Comparison of ENCODE assay signal across 8 cellular contexts in the genomic region with DNA sequence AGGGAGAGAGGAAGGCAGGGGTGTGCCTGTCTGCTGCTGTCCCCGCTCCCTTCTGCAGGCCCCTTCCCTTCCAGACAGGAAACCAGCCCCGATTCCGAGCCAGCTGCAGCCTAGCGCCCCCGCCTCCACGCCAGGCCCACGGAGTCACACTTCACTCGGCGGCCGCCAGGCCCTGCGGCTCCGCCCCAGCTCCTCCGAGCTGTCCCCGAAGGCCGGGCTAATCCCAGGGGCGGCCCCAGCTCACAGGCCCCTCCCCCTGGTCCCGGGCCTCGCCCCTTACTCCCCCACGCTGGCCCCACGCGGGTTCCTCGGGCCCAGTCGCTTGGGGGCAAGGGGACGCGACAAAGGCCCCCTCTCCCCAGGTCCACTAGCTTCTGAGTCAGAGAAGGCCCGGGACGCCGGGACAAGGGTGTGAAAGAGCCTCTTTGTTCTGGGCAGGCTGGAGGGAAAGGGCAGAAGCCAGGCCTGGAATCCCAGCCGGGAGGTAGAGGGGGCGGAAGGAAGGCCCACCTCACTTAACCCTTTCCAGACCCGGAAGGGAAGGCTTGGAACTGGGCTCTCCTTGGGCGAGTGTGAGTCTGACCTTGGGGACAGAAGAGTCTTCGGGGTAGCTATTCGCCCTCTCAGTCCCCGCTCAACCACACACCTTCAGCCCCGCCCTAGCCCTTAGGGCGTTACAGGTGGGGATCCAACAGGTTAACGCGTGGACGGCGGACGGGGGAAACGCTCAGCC. TPM values are rescaled to one million over a fixed set of nuclear protein-coding genes. Genes with fewer than 3 reads are reported as not detected.
DNase-seq lines count a peak whose midpoint lies in the region; ATAC-seq and TF ChIP-seq lines count a peak whose summit lies in the region.

No MANE protein-coding gene starts in this region.

- peak; percentile 82 for ATAC-seq in HG02623 (IDR thresholded peaks at IDR 0.05; ENCODE audit: unreplicated experiment)
- ATAC-seq in T-helper 17 cell = peak; percentile 75

- no peaks in the 10 kb centered on the region for H3K36me3 ChIP-seq in kidney epithelial cell (ENCODE audit: control insufficient read depth, insufficient read depth, low read length)

- H3K4me1 Mint-ChIP-seq in T-helper 17 cell (peaks cover 9% of the 10 kb centered on the region), chondrocyte (ENCODE audit: low read depth) (peaks cover 57% of the 10 kb centered on the region)

- no peaks in the 10 kb centered on the region for H3K9me3 ChIP-seq in T-helper 17 cell (ENCODE audit: control insufficient read depth, low read length, poor library complexity, severe bottlenecking)

- peak; percentile 49 for TF ChIP-seq CTCF in AG04449 (IDR thresholded peaks at IDR 0.05; ENCODE audit: insufficient read depth, low read length, missing control alignments)
- TF ChIP-seq CTCF in GM13976 (IDR thresholded peaks at IDR 0.05; ENCODE audit: borderline replicate concordance, control extremely low read depth, extremely low read depth, insufficient read depth, missing control alignments) = peak; percentile 11
- TF ChIP-seq CTCF in chondrocyte (IDR thresholded peaks at IDR 0.05) = peak; percentile 54
- TF ChIP-seq CTCF in kidney epithelial cell (IDR thresholded peaks at IDR 0.05; ENCODE audit: insufficient read depth, low read length, poor library complexity, severe bottlenecking) = peak; percentile 16

- CTCF ChIA-PET in AG04449 (lab: Yijun Ruan, JAX) = interaction anchor here (1.1 to 2.7 kb wide), 9 partner anchors 10 to 106 kb away, joined by 3 to 16 read pairs (median 7); a partner anchor contains a TSS

- DNase-seq in AG04449 (ENCODE audit: low read depth, low spot score) = no peak
- peak; percentile 97 for DNase-seq in GM13976 (ENCODE audit: low spot score)
- peak; percentile 31 for DNase-seq in NCI-H1092 (lab: John Stamatoyannopoulos, UW)
- DNase-seq in T-helper 17 cell = peak in 1 of 3 donors; percentile 26
- no peak for DNase-seq in chondrocyte (ENCODE audit: low spot score)
- DNase-seq in kidney epithelial cell (ENCODE audit: low read depth) = no peak
- peak; percentile 42 for DNase-seq in stimulated activated CD4-positive, alpha-beta T cell treated with anti-CD3 and anti-CD28 coated beads, Interleukin-12 subunit alpha, Interleukin-12 subunit beta, amount 100 ng/mL, for 4 hours

- H3K4me3 ChIP-seq in AG04449 (ENCODE audit: low read depth, low read length) = peak overlapping the region; percentile 71
- peak overlapping the region; percentile 72 for H3K4me3 ChIP-seq in kidney epithelial cell (ENCODE audit: low read depth, low read length)

- H3K36me3 Mint-ChIP-seq in T-helper 17 cell (ENCODE audit: low read depth) = peaks cover 9% of the 10 kb centered on the region
- H3K36me3 Mint-ChIP-seq in chondrocyte (ENCODE audit: low read depth) = no peaks in the 10 kb centered on the region

- H3K4me3 Mint-ChIP-seq in T-helper 17 cell (peak overlapping the region; percentile 63), chondrocyte (ENCODE audit: unreplicated experiment) (peak overlapping the region; percentile 87)

- no peaks in the 10 kb centered on the region for H3K9me3 Mint-ChIP-seq in chondrocyte (ENCODE audit: low read depth)

- H3K27ac Mint-ChIP-seq in T-helper 17 cell = peak overlapping the region; percentile 34
- H3K27ac Mint-ChIP-seq in chondrocyte (ENCODE audit: unreplicated experiment) = peak overlapping the region; percentile 88

- POLR2A ChIA-PET in AG04449 (lab: Yijun Ruan, JAX) = interaction anchor here (0.6 to 1.1 kb wide), 5 partner anchors 13 to 35 kb away, joined by 3 to 8 read pairs (median 3); a partner anchor contains a TSS

- in situ Hi-C loops in GM13976 (cut with MboI; ENCODE audit: low sequenced_read_pairs, unreplicated experiment) = no loop called here

- H3K27me3 Mint-ChIP-seq in T-helper 17 cell (peaks cover 56% of the 10 kb centered on the region), chondrocyte (ENCODE audit: low read depth) (peaks cover 4% of the 10 kb centered on the region)

- no peaks in the 10 kb centered on the region for H3K27me3 ChIP-seq in kidney epithelial cell (ENCODE audit: control insufficient read depth, insufficient read depth, low read length)

RNA-seq across cellular contexts. Expression of a gene that starts 1.2 kb away (rescaled TPM):
- total RNA-seq in T-helper 17 cell (under 1 TPM; 0.37 to 0.57 TPM), chondrocyte (18.3 to 32.4 TPM (median 20.4 TPM) in 3 replicates), kidney epithelial cell (88.4 and 103 TPM in 2 replicates)

RNA-seq across cellular contexts. Expression of a gene that starts 14.3 kb away (rescaled TPM):
- 10 to 100 TPM; 35.1 to 45.2 TPM for total RNA-seq in T-helper 17 cell
- total RNA-seq in chondrocyte = 23.2 to 35.0 TPM (median 24.3 TPM) in 3 replicates
- total RNA-seq in kidney epithelial cell = 20.6 and 31.3 TPM in 2 replicates

RNA-seq across cellular contexts. Expression of a gene that starts 17.7 kb away (rescaled TPM):
- total RNA-seq in T-helper 17 cell (10 to 100 TPM; 61.7 to 64.2 TPM), chondrocyte (56.1 to 93.0 TPM (median 62.4 TPM) in 3 replicates), kidney epithelial cell (78.9 and 96.9 TPM in 2 replicates)

RNA-seq across cellular contexts. Expression of a gene that starts 19.0 kb away (rescaled TPM):
- total RNA-seq in T-helper 17 cell = 10 to 100 TPM; 33.6 to 42.8 TPM
- 10.4 to 11.2 TPM (median 11.0 TPM) in 3 replicates for total RNA-seq in chondrocyte
- 24.6 and 28.0 TPM in 2 replicates for total RNA-seq in kidney epithelial cell

RNA-seq across cellular contexts. Expression of a gene that starts 19.1 kb away (rescaled TPM):
- total RNA-seq in T-helper 17 cell (1 to 10 TPM; 2.9 to 3.3 TPM), chondrocyte (1.3 to 3.4 TPM (median 1.5 TPM) in 3 replicates), kidney epithelial cell (3.0 and 4.3 TPM in 2 replicates)

Comparison
In these comparisons a context has a peak if more than half of its experiments do, and no peak if none do; other contexts are left out.
1. DNase-seq: peak in GM13976 (single experiment), NCI-H1092 (single experiment) and stimulated activated CD4-positive, alpha-beta T cell treated with anti-CD3 and anti-CD28 coated beads, Interleukin-12 subunit alpha, Interleukin-12 subunit beta, amount 100 ng/mL, for 4 hours (single experiment); none in AG04449 (single experiment), chondrocyte (single experiment) and kidney epithelial cell (single experiment).
2. RNA of a gene that starts 1.2 kb away (total RNA-seq): 88.4 to 103 TPM in kidney epithelial cell and 18.3 to 32.4 TPM in chondrocyte; 0.37 to 0.57 TPM in T-helper 17 cell; every median in the first group is over 10 times any median in the second.
3. Peak in every context shown above with its lines, with median percentiles within 50 percentile points of each other: CTCF ChIP-seq.